In the genomic region with DNA sequence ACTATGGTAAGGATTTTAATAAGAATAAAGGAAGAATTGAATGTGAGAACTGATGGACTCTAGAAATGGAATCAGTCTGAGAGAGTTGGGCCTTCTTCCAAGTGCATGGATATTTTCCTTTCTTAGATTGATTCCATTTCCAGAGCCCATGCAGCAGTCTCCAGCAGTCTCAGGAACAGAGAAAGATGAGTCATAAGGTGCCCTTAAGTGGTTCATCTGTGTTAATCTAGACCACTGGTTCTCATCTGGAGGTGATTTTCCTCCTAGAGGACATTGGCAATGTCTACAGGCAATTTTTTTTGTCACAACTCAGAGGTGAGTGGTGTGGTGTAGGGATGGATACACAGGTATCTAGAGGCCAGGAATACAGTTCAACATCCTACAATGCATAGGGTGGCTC, we compare ENCODE assay signal across 1 cellular context.
TF ChIP-seq lines count a peak whose summit lies in the region.

No MANE protein-coding gene starts in this region.

TF ChIP-seq in SK-N-SH treated with all-trans-retinoic acid at 6 μM for 48 hours, 23 proteins besides CTCF, POLR2A, EP300 and RAD21 (continued from another document):
- TF ChIP-seq ZNF565 (CRISPR knock-in tag; conservative IDR thresholded peaks at IDR 0.05; ENCODE audit: low read depth) (no peak), CSDC2 (CRISPR knock-in tag; IDR thresholded peaks at IDR 0.05) (no peak), ZFP30 (CRISPR knock-in tag; IDR thresholded peaks at IDR 0.05) (no peak), SNAI2 (CRISPR knock-in tag; IDR thresholded peaks at IDR 0.05) (no peak), PPARA (CRISPR knock-in tag; IDR thresholded peaks at IDR 0.05; ENCODE audit: borderline replicate concordance) (no peak), GLIS3 (CRISPR knock-in tag; IDR thresholded peaks at IDR 0.05) (no peak), OSR1 (CRISPR knock-in tag; IDR thresholded peaks at IDR 0.05) (no peak), ZNF8 (CRISPR knock-in tag; IDR thresholded peaks at IDR 0.05) (no peak), ZNF70 (CRISPR knock-in tag; IDR thresholded peaks at IDR 0.05) (no peak), ESRRG (CRISPR knock-in tag; IDR thresholded peaks at IDR 0.05) (no peak), ZC3H10 (CRISPR knock-in tag; IDR thresholded peaks at IDR 0.05) (no peak)
- TF ChIP-seq, protein P1, sequence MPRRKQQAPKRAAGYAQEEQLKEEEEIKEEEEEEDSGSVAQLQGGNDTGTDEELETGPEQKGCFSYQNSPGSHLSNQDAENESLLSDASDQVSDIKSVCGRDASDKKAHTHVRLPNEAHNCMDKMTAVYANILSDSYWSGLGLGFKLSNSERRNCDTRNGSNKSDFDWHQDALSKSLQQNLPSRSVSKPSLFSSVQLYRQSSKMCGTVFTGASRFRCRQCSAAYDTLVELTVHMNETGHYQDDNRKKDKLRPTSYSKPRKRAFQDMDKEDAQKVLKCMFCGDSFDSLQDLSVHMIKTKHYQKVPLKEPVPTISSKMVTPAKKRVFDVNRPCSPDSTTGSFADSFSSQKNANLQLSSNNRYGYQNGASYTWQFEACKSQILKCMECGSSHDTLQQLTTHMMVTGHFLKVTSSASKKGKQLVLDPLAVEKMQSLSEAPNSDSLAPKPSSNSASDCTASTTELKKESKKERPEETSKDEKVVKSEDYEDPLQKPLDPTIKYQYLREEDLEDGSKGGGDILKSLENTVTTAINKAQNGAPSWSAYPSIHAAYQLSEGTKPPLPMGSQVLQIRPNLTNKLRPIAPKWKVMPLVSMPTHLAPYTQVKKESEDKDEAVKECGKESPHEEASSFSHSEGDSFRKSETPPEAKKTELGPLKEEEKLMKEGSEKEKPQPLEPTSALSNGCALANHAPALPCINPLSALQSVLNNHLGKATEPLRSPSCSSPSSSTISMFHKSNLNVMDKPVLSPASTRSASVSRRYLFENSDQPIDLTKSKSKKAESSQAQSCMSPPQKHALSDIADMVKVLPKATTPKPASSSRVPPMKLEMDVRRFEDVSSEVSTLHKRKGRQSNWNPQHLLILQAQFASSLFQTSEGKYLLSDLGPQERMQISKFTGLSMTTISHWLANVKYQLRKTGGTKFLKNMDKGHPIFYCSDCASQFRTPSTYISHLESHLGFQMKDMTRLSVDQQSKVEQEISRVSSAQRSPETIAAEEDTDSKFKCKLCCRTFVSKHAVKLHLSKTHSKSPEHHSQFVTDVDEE (CRISPR knock-in tag; IDR thresholded peaks at IDR 0.05) = no peak
- TF ChIP-seq, protein P2, sequence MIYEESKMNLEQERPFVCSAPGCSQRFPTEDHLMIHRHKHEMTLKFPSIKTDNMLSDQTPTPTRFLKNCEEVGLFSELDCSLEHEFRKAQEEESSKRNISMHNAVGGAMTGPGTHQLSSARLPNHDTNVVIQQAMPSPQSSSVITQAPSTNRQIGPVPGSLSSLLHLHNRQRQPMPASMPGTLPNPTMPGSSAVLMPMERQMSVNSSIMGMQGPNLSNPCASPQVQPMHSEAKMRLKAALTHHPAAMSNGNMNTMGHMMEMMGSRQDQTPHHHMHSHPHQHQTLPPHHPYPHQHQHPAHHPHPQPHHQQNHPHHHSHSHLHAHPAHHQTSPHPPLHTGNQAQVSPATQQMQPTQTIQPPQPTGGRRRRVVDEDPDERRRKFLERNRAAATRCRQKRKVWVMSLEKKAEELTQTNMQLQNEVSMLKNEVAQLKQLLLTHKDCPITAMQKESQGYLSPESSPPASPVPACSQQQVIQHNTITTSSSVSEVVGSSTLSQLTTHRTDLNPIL (CRISPR knock-in tag; IDR thresholded peaks at IDR 0.05; ENCODE audit: low read depth) = no peak
- TF ChIP-seq, protein P3, sequence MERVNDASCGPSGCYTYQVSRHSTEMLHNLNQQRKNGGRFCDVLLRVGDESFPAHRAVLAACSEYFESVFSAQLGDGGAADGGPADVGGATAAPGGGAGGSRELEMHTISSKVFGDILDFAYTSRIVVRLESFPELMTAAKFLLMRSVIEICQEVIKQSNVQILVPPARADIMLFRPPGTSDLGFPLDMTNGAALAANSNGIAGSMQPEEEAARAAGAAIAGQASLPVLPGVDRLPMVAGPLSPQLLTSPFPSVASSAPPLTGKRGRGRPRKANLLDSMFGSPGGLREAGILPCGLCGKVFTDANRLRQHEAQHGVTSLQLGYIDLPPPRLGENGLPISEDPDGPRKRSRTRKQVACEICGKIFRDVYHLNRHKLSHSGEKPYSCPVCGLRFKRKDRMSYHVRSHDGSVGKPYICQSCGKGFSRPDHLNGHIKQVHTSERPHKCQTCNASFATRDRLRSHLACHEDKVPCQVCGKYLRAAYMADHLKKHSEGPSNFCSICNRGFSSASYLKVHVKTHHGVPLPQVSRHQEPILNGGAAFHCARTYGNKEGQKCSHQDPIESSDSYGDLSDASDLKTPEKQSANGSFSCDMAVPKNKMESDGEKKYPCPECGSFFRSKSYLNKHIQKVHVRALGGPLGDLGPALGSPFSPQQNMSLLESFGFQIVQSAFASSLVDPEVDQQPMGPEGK (CRISPR knock-in tag; IDR thresholded peaks at IDR 0.05; ENCODE audit: borderline replicate concordance) = no peak
- TF ChIP-seq, protein P4, sequence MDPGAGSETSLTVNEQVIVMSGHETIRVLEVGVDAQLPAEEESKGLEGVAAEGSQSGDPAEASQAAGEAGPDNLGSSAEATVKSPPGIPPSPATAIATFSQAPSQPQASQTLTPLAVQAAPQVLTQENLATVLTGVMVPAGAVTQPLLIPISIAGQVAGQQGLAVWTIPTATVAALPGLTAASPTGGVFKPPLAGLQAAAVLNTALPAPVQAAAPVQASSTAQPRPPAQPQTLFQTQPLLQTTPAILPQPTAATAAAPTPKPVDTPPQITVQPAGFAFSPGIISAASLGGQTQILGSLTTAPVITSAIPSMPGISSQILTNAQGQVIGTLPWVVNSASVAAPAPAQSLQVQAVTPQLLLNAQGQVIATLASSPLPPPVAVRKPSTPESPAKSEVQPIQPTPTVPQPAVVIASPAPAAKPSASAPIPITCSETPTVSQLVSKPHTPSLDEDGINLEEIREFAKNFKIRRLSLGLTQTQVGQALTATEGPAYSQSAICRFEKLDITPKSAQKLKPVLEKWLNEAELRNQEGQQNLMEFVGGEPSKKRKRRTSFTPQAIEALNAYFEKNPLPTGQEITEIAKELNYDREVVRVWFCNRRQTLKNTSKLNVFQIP (CRISPR knock-in tag; IDR thresholded peaks at IDR 0.05; ENCODE audit: borderline replicate concordance, low read depth) = no peak
